ENCODE assay signal across 15 cellular contexts in genomic region chr2:124264496-124265160, GRCh38.
"Had no signal": no experiment of that assay in that cellular context is flagged by ENCODE, and none has a peak within 500 bp of the region (broad histone marks: within the 10 kb centered on the region; RNA-seq: fewer than 3 reads in every experiment).

No MANE protein-coding gene starts in this region.

- H3K27me3 ChIP-seq: esophagus squamous epithelium, heart right ventricle, testis had no signal

- H3K4me3 ChIP-seq: esophagus squamous epithelium, heart right ventricle, testis had no signal

- H3K27ac Mint-ChIP-seq: stimulated activated naive CD8-positive, alpha-beta T cell treated with anti-CD3 and anti-CD28 coated beads, Interleukin-15, amount 100 ng/mL, for 72 hours had no signal

- ATAC-seq: activated naive CD4-positive, alpha-beta T cell treated with anti-CD3 and anti-CD28 coated beads, Interleukin-2, amount 50 U/mL, for 72 hours; activated T-cell treated with anti-CD3 and anti-CD28 coated beads, Interleukin-2, amount 50 U/mL, for 4 hours; heart right ventricle; right cardiac atrium; stimulated activated naive CD8-positive, alpha-beta T cell treated with anti-CD3 and anti-CD28 coated beads, Interleukin-15, amount 100 ng/mL, for 72 hours had no signal

- H3K4me1 Mint-ChIP-seq: stimulated activated naive CD8-positive, alpha-beta T cell treated with anti-CD3 and anti-CD28 coated beads, Interleukin-15, amount 100 ng/mL, for 72 hours had no signal

- H3K4me1 ChIP-seq: esophagus squamous epithelium, testis had no signal

- H3K27ac ChIP-seq: esophagus squamous epithelium, heart right ventricle, testis had no signal

- H3K27me3 Mint-ChIP-seq: stimulated activated naive CD8-positive, alpha-beta T cell treated with anti-CD3 and anti-CD28 coated beads, Interleukin-15, amount 100 ng/mL, for 72 hours had no signal

- H3K4me3 Mint-ChIP-seq: activated T-cell treated with anti-CD3 and anti-CD28 coated beads, Interleukin-2, amount 50 U/mL, for 4 hours; stimulated activated naive CD8-positive, alpha-beta T cell treated with anti-CD3 and anti-CD28 coated beads, Interleukin-15, amount 100 ng/mL, for 72 hours had no signal

- DNase-seq: activated CD4-positive, alpha-beta T cell treated with anti-CD3 and anti-CD28 coated beads, Interleukin-2, amount 50 U/mL, for 48 hours; activated CD4-positive, CD25-positive, alpha-beta regulatory T cell treated with anti-CD3 and anti-CD28 coated beads, Interleukin-2, amount 50 U/mL, for 72 hours; activated effector memory CD4-positive, alpha-beta T cell treated with anti-CD3 and anti-CD28 coated beads, Interleukin-2, amount 50 U/mL, for 16 hours; activated T-cell treated with anti-CD3 and anti-CD28 coated beads, Interleukin-2, amount 50 U/mL, for 4 hours; amygdala; esophagus squamous epithelium; heart right ventricle; kidney glomerular epithelial cell; nucleus accumbens; right cardiac atrium; stimulated activated CD4-positive, alpha-beta T cell treated with anti-CD3 and anti-CD28 coated beads, Interleukin-2, amount 100 ng/mL, for 48 hours; stimulated activated CD8-positive, alpha-beta memory T cell treated with anti-CD3 and anti-CD28 coated beads, Interleukin-4, amount 100 ng/mL, for 48 hours; stimulated activated naive CD8-positive, alpha-beta T cell treated with anti-CD3 and anti-CD28 coated beads, Interleukin-15, amount 100 ng/mL, for 72 hours; testis had no signal

- H3K36me3 ChIP-seq: esophagus squamous epithelium, heart right ventricle had no signal

- H3K9me3 ChIP-seq: esophagus squamous epithelium, testis had no signal
